Comparison of ENCODE assay signal across 10 cellular contexts in the genomic region with DNA sequence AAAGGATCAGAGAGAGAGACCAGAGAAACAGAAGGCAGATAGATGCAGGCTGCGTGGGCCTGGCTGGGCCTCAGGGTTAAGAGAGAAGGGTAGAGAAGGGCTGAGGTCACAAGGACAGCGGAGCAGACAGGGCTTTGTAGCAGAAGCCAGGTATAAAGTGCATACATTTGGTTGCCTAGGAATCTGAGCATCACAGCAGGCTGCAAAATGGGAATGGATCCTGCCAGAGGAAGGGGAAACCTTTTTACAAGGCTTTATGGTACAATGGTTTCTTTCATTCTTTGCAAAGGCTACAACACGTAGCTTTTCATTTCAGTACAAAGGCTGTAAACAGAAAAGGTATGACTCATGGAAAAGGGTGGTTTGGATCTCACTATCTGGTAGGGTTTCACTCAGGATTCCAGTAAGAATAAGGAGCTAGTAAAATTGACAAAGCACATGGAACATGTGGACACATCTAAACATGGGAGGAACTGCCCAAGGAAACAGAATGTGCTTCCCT.
DNase-seq lines count a peak whose midpoint lies in the region; ATAC-seq and TF ChIP-seq lines count a peak whose summit lies in the region.
"Had no signal": no experiment of that assay in that cellular context is flagged by ENCODE, and none has a peak within 500 bp of the region (broad histone marks: within the 10 kb centered on the region; RNA-seq: fewer than 3 reads in every experiment).

No MANE protein-coding gene starts in this region.

- intact Hi-C loops in activated CD4-positive, alpha-beta T cell treated with anti-CD3 and anti-CD28 coated beads for 36 hours (cut with DNase I, micrococcal nuclease), result no loop called here

- H3K27ac ChIP-seq in temporal lobe (ENCODE audit: low read depth, low read length), result peak overlapping the region; percentile 21
- H3K27ac ChIP-seq: ascending aorta had no signal

- CTCF ChIA-PET in activated CD4-positive, alpha-beta T cell treated with anti-CD3 and anti-CD28 coated beads for 36 hours (lab: Charles Lee), result interaction anchor here (1.2 kb wide), 1 partner anchor 195 kb away, joined by 4 read pairs; no protein-coding TSS in a partner anchor

- no peaks in the 10 kb centered on the region for H3K27me3 Mint-ChIP-seq in activated CD4-positive, alpha-beta T cell treated with anti-CD3 and anti-CD28 coated beads for 36 hours

- peak; percentile 5 for DNase-seq in activated CD4-positive, alpha-beta T cell treated with anti-CD3 and anti-CD28 coated beads for 36 hours
- no peak for DNase-seq in activated CD4-positive, alpha-beta T cell treated with anti-CD3 and anti-CD28 coated beads for 1 hour
- DNase-seq in amniotic epithelial cell (ENCODE audit: low read depth), result peak; percentile 84
- peak; percentile 24 for DNase-seq in iPS-NIHi11 (ENCODE audit: low spot score)
- DNase-seq in GM20000 (ENCODE audit: low spot score), result no peak
- no peak for DNase-seq in NCI-H345 treated with DMSO at 0.1 percent for 48 hours (lab: John Stamatoyannopoulos, UW; ENCODE audit: unreplicated experiment)
- DNase-seq: NCI-H1694 treated with DMSO at 0.1 percent for 48 hours had no signal

- no peak overlapping the region for H3K4me3 Mint-ChIP-seq in activated CD4-positive, alpha-beta T cell treated with anti-CD3 and anti-CD28 coated beads for 36 hours

- no peak for TF ChIP-seq CTCF in GM20000 (IDR thresholded peaks at IDR 0.05; ENCODE audit: extremely low read depth, missing control alignments)

- no peaks in the 10 kb centered on the region for H3K36me3 Mint-ChIP-seq in activated CD4-positive, alpha-beta T cell treated with anti-CD3 and anti-CD28 coated beads for 36 hours (ENCODE audit: low read depth)

- H3K27ac Mint-ChIP-seq in activated CD4-positive, alpha-beta T cell treated with anti-CD3 and anti-CD28 coated beads for 36 hours, result peak overlapping the region; percentile 35

- H3K4me1 Mint-ChIP-seq in activated CD4-positive, alpha-beta T cell treated with anti-CD3 and anti-CD28 coated beads for 36 hours, result peaks cover 9% of the 10 kb centered on the region

- POLR2A ChIA-PET in activated CD4-positive, alpha-beta T cell treated with anti-CD3 and anti-CD28 coated beads for 36 hours (lab: Charles Lee), result interaction anchor here (0.5 kb wide), 1 partner anchor 435 kb away, joined by 5 read pairs; no protein-coding TSS in a partner anchor

- peak; percentile 76 for ATAC-seq in activated CD4-positive, alpha-beta T cell treated with anti-CD3 and anti-CD28 coated beads for 36 hours
- no peak for ATAC-seq in GM19395 (IDR thresholded peaks at IDR 0.05; ENCODE audit: unreplicated experiment)

- no peaks in the 10 kb centered on the region for H3K9me3 Mint-ChIP-seq in activated CD4-positive, alpha-beta T cell treated with anti-CD3 and anti-CD28 coated beads for 36 hours (ENCODE audit: low read depth)

Comparison
In these comparisons a context has a peak if more than half of its experiments do, and no peak if none do; other contexts are left out.
1. DNase-seq: peak in activated CD4-positive, alpha-beta T cell treated with anti-CD3 and anti-CD28 coated beads for 36 hours (single experiment), amniotic epithelial cell (single experiment) and iPS-NIHi11 (single experiment); none in activated CD4-positive, alpha-beta T cell treated with anti-CD3 and anti-CD28 coated beads for 1 hour (single experiment), GM20000 (single experiment) and NCI-H345 treated with DMSO at 0.1 percent for 48 hours (single experiment).